Comparison of ENCODE assay signal across 15 cellular contexts in genomic region chr7:131016230-131016629, GRCh38.
DNase-seq lines count a peak whose midpoint lies in the region; ATAC-seq and TF ChIP-seq lines count a peak whose summit lies in the region.
"Had no signal": no experiment of that assay in that cellular context is flagged by ENCODE, and none has a peak within 500 bp of the region (broad histone marks: within the 10 kb centered on the region; RNA-seq: fewer than 3 reads in every experiment).

No MANE protein-coding gene starts in this region.

- H3K36me3 Mint-ChIP-seq in CD4-positive, alpha-beta memory T cell: peaks cover 17 to 47% of the 10 kb centered on the region in 2 donors
- H3K36me3 Mint-ChIP-seq in naive B cell: peaks cover 4 to 14% of the 10 kb centered on the region in 2 donors

- TF ChIP-seq POLR2A in gastrocnemius medialis (IDR thresholded peaks at IDR 0.05) (no peak), tibial nerve (IDR thresholded peaks at IDR 0.05) (no peak)

- no peak for TF ChIP-seq EP300 in tibial nerve (IDR thresholded peaks at IDR 0.05)

- TF ChIP-seq CTCF in gastrocnemius medialis (IDR thresholded peaks at IDR 0.05 in 4 of 5, conservative IDR thresholded peaks at IDR 0.05 in 1 of 5) (no peak), tibial nerve (IDR thresholded peaks at IDR 0.05) (no peak)

- WGBS in tibial nerve, 2 donors: 36 to 80% methylated on average over 1 of the region's 1 CpG

- ATAC-seq in naive B cell (ENCODE audit: low read depth in 2 of 2): no peak
- ATAC-seq in gastrocnemius medialis: no peak
- ATAC-seq in GM18498 (IDR thresholded peaks at IDR 0.05; ENCODE audit: unreplicated experiment): no peak
- no peak for ATAC-seq in GM21526 (IDR thresholded peaks at IDR 0.05; ENCODE audit: low FRiP score, unreplicated experiment)
- ATAC-seq: body of pancreas, left ventricle myocardium superior had no signal

- H3K27me3 Mint-ChIP-seq in CD4-positive, alpha-beta memory T cell: no peaks in the 10 kb centered on the region
- H3K27me3 Mint-ChIP-seq in naive B cell: no peaks in the 10 kb centered on the region

- CTCF ChIA-PET in CD4-positive, alpha-beta memory T cell (lab: Charles Lee; ENCODE audit: partially characterized antibody): interaction anchor here (0.9 to 1.2 kb wide), 4 partner anchors 9 to 119 kb away, joined by 3 to 8 read pairs (median 4); no protein-coding TSS in a partner anchor

- H3K4me1 ChIP-seq in CD4-positive, alpha-beta memory T cell (ENCODE audit: insufficient read depth, low read length): peaks cover 97% of the 10 kb centered on the region
- peaks cover 93 to 95% of the 10 kb centered on the region in 2 donors for H3K4me1 ChIP-seq in gastrocnemius medialis
- H3K4me1 ChIP-seq in tibial nerve: peaks cover 5 to 99% (median 55%) of the 10 kb centered on the region in 4 donors

- H3K27ac Mint-ChIP-seq in CD4-positive, alpha-beta memory T cell: peak overlapping the region in 6 of 7 donors; percentile 31 to 92 (median 68)
- peak overlapping the region in 4 of 6 donors; percentile 15 to 78 (median 72) for H3K27ac Mint-ChIP-seq in naive B cell

- no peaks in the 10 kb centered on the region for H3K36me3 ChIP-seq in CD4-positive, alpha-beta memory T cell (ENCODE audit: insufficient read depth, low read length)
- H3K36me3 ChIP-seq in gastrocnemius medialis (no peaks in the 10 kb centered on the region), tibial nerve (no peaks in the 10 kb centered on the region)
- H3K36me3 ChIP-seq: prostate gland had no signal

- peaks cover 71 to 96% (median 87%) of the 10 kb centered on the region in 4 donors for H3K4me1 Mint-ChIP-seq in CD4-positive, alpha-beta memory T cell
- H3K4me1 Mint-ChIP-seq in naive B cell: peaks cover 74 to 88% (median 84%) of the 10 kb centered on the region in 3 donors

- POLR2A ChIA-PET in CD4-positive, alpha-beta memory T cell (lab: Charles Lee; ENCODE audit: partially characterized antibody): no interaction called here

- no peak for DNase-seq in CD4-positive, alpha-beta memory T cell
- DNase-seq in M059J (ENCODE audit: low read depth) (peak; percentile 77), naive B cell (no peak), gastrocnemius medialis (no peak), tibial nerve (ENCODE audit: low spot score in 2 of 2) (no peak)
- DNase-seq: activated naive CD4-positive, alpha-beta T cell; body of pancreas; left ventricle myocardium superior; NCI-H1694 treated with DMSO at 0.1 percent for 48 hours; NCI-H524; OCI-M1 had no signal

- intact Hi-C loops in CD4-positive, alpha-beta memory T cell (cut with micrococcal nuclease): no loop called here
- intact Hi-C loops in gastrocnemius medialis (cut with DNase I; ENCODE audit: low total_unique reads): no loop called here

- H3K4me3 ChIP-seq in CD4-positive, alpha-beta memory T cell (ENCODE audit: low read length in 2 of 2): no peak overlapping the region
- H3K4me3 ChIP-seq in gastrocnemius medialis: no peak overlapping the region
- no peak overlapping the region for H3K4me3 ChIP-seq in tibial nerve
- H3K4me3 ChIP-seq: body of pancreas, prostate gland had no signal

- in situ Hi-C loops in gastrocnemius medialis (cut with MboI; ENCODE audit: low sequenced_read_pairs in 4 of 4): no loop called here

- H3K9me3 Mint-ChIP-seq in CD4-positive, alpha-beta memory T cell: no peaks in the 10 kb centered on the region
- no peaks in the 10 kb centered on the region for H3K9me3 Mint-ChIP-seq in naive B cell

- peak overlapping the region in 3 of 8 donors; percentile 10 to 16 (median 12) for H3K4me3 Mint-ChIP-seq in CD4-positive, alpha-beta memory T cell
- H3K4me3 Mint-ChIP-seq in naive B cell: no peak overlapping the region

- H3K9me3 ChIP-seq in CD4-positive, alpha-beta memory T cell (ENCODE audit: control insufficient read depth in 1 of 2, low read length in 2 of 2): no peaks in the 10 kb centered on the region
- H3K9me3 ChIP-seq in gastrocnemius medialis: no peaks in the 10 kb centered on the region
- no peaks in the 10 kb centered on the region for H3K9me3 ChIP-seq in tibial nerve
- H3K9me3 ChIP-seq: body of pancreas, prostate gland had no signal

- H3K27me3 ChIP-seq in CD4-positive, alpha-beta memory T cell (ENCODE audit: insufficient read depth, low read length): no peaks in the 10 kb centered on the region
- H3K27me3 ChIP-seq in gastrocnemius medialis (no peaks in the 10 kb centered on the region), tibial nerve (no peaks in the 10 kb centered on the region)
- H3K27me3 ChIP-seq: body of pancreas had no signal

- H3K27ac ChIP-seq in CD4-positive, alpha-beta memory T cell (ENCODE audit: low read depth, low read length): no peak overlapping the region
- H3K27ac ChIP-seq in cingulate gyrus (ENCODE audit: low read depth, low read length) (peak overlapping the region; percentile 20), gastrocnemius medialis (peak overlapping the region in 1 of 4 donors; percentile 10), tibial nerve (peak overlapping the region in 2 of 4 donors; percentile 3 to 73)
- H3K27ac ChIP-seq: prostate gland had no signal
